1 cellular context compared by ENCODE assay signal in genomic region chr16:57660715-57661463, GRCh38.
TF ChIP-seq lines count a peak whose summit lies in the region.

No MANE protein-coding gene starts in this region.

TF ChIP-seq in HepG2, 621 proteins besides CTCF, POLR2A, EP300 and RAD21 (continued from another document and continues in another):
- TF ChIP-seq PLSCR1 (CRISPR knock-in tag; IDR thresholded peaks at IDR 0.05; ENCODE audit: borderline replicate concordance) (no peak), ZNF619 (CRISPR knock-in tag; IDR thresholded peaks at IDR 0.05) (0 out of 2 replicates have a peak, but pooled peaks have one; percentile 0), ZSCAN5A (CRISPR knock-in tag; IDR thresholded peaks at IDR 0.05; ENCODE audit: borderline replicate concordance) (no peak), ZNF543 (CRISPR knock-in tag; IDR thresholded peaks at IDR 0.05) (no peak), ATF1 (CRISPR knock-in tag; IDR thresholded peaks at IDR 0.05) (no peak), ZNF703 (CRISPR knock-in tag; IDR thresholded peaks at IDR 0.05; ENCODE audit: borderline replicate concordance) (no peak), NFE2L1 (CRISPR knock-in tag; IDR thresholded peaks at IDR 0.05; ENCODE audit: borderline replicate concordance) (no peak), ZNF430 (CRISPR knock-in tag; IDR thresholded peaks at IDR 0.05) (peak; percentile 27; the same call in 1 of the 2 replicates), ZIK1 (CRISPR knock-in tag; IDR thresholded peaks at IDR 0.05; ENCODE audit: borderline replicate concordance, low read depth) (no peak), CSRNP1 (CRISPR knock-in tag; IDR thresholded peaks at IDR 0.05) (no peak), ZNF580 (CRISPR knock-in tag; IDR thresholded peaks at IDR 0.05; ENCODE audit: borderline replicate concordance, low read depth) (0 out of 2 replicates have a peak, but pooled peaks have one; percentile 8), ZNF598 (CRISPR knock-in tag; IDR thresholded peaks at IDR 0.05; ENCODE audit: borderline replicate concordance) (no peak; the same call in 1 of the 2 replicates), GTF3A (CRISPR knock-in tag; conservative IDR thresholded peaks at IDR 0.05) (no peak), SMARCC2 (IDR thresholded peaks at IDR 0.05) (no peak), ZNF12 (CRISPR knock-in tag; IDR thresholded peaks at IDR 0.05) (no peak), ZKSCAN5 (CRISPR knock-in tag; IDR thresholded peaks at IDR 0.05) (no peak), GRHL1 (CRISPR knock-in tag; conservative IDR thresholded peaks at IDR 0.05) (no peak), TBX3 (IDR thresholded peaks at IDR 0.05; ENCODE audit: borderline replicate concordance) (no peak), HNRNPL (IDR thresholded peaks at IDR 0.05; ENCODE audit: low read depth, low read length) (peak; percentile 64; the same call in 1 of the 2 replicates), POGK (CRISPR knock-in tag; conservative IDR thresholded peaks at IDR 0.05) (no peak), SYNCRIP (IDR thresholded peaks at IDR 0.05; ENCODE audit: insufficient read depth, low read depth, low read length) (no peak), UBTF (CRISPR knock-in tag; IDR thresholded peaks at IDR 0.05) (peak; percentile 92), IKZF5 (CRISPR knock-in tag; IDR thresholded peaks at IDR 0.05) (no peak), SMAD1 (CRISPR knock-in tag; IDR thresholded peaks at IDR 0.05; ENCODE audit: borderline replicate concordance, low read depth) (no peak), CBX2 (IDR thresholded peaks at IDR 0.05; ENCODE audit: low read depth, low read length) (no peak), CBX2 (CRISPR knock-in tag; IDR thresholded peaks at IDR 0.05; ENCODE audit: low read depth) (no peak), ZNF512 (CRISPR knock-in tag; IDR thresholded peaks at IDR 0.05) (no peak), ZNF230 (CRISPR knock-in tag; IDR thresholded peaks at IDR 0.05) (no peak), PRDM4 (CRISPR knock-in tag; IDR thresholded peaks at IDR 0.05; ENCODE audit: borderline replicate concordance) (no peak), ZNF451 (CRISPR knock-in tag; IDR thresholded peaks at IDR 0.05) (no peak), MZF1 (CRISPR knock-in tag; IDR thresholded peaks at IDR 0.05; ENCODE audit: borderline replicate concordance) (no peak), STAG1 (CRISPR knock-in tag; IDR thresholded peaks at IDR 0.05) (peak; percentile 91), HDAC1 (CRISPR knock-in tag; IDR thresholded peaks at IDR 0.05) (0 out of 2 replicates have a peak, but pooled peaks have one; percentile 24), ZNF33B (CRISPR knock-in tag; IDR thresholded peaks at IDR 0.05) (peak; percentile 89; the same call in 1 of the 2 replicates), ZNF234 (CRISPR knock-in tag; conservative IDR thresholded peaks at IDR 0.05) (no peak), SOX5 (CRISPR knock-in tag; IDR thresholded peaks at IDR 0.05; ENCODE audit: borderline replicate concordance) (no peak), GTF2F1 (IDR thresholded peaks at IDR 0.05; ENCODE audit: low read length) (no peak), MXD3 (CRISPR knock-in tag; IDR thresholded peaks at IDR 0.05) (no peak), SRSF1 (optimal IDR thresholded peaks at IDR 0.05; ENCODE audit: low read depth, low read length) (no peak), NFRKB (IDR thresholded peaks at IDR 0.05) (no peak), SP1 (IDR thresholded peaks at IDR 0.05) (no peak), SP1 (CRISPR knock-in tag; IDR thresholded peaks at IDR 0.05) (no peak), ZNF7 (CRISPR knock-in tag; IDR thresholded peaks at IDR 0.05) (no peak), ZNF326 (CRISPR knock-in tag; IDR thresholded peaks at IDR 0.05; ENCODE audit: borderline replicate concordance) (no peak), ZBTB7A (CRISPR knock-in tag; IDR thresholded peaks at IDR 0.05) (peak; percentile 73; the same call in 1 of the 2 replicates), MAFF (IDR thresholded peaks at IDR 0.05; ENCODE audit: low read depth, low read length) (no peak), TOE1 (CRISPR knock-in tag; IDR thresholded peaks at IDR 0.05) (no peak), SOX6 (IDR thresholded peaks at IDR 0.05) (no peak), SOX6 (CRISPR knock-in tag; IDR thresholded peaks at IDR 0.05) (peak; percentile 54; the same call in 1 of the 2 replicates), FOXP1 (IDR thresholded peaks at IDR 0.05) (no peak), FOXP1 (CRISPR knock-in tag; IDR thresholded peaks at IDR 0.05) (no peak)
